Comparison of ENCODE assay signal across 9 cellular contexts in genomic region chr12:54304187-54304810, GRCh38. TPM values are rescaled to one million over a fixed set of nuclear protein-coding genes. Genes with fewer than 3 reads are reported as not detected.
DNase-seq lines count a peak whose midpoint lies in the region; ATAC-seq, FAIRE-seq and TF ChIP-seq lines count a peak whose summit lies in the region.
"Had no signal": no experiment of that assay in that cellular context is flagged by ENCODE, and none has a peak within 500 bp of the region (broad histone marks: within the 10 kb centered on the region; RNA-seq: fewer than 3 reads in every experiment).

No MANE protein-coding gene starts in this region.

- no peaks in the 10 kb centered on the region for H3K36me3 ChIP-seq in astrocyte (ENCODE audit: insufficient read depth, low read length)
- H3K36me3 ChIP-seq in left lung: no peaks in the 10 kb centered on the region

- no peak overlapping the region for H3K9ac ChIP-seq in astrocyte (ENCODE audit: low read length)

- H3K79me2 ChIP-seq in astrocyte (ENCODE audit: insufficient read depth, low read length): no peaks in the 10 kb centered on the region

- H2AFZ ChIP-seq in astrocyte (ENCODE audit: low read depth, low read length): no peak overlapping the region

- no peak overlapping the region for H3K4me3 ChIP-seq in astrocyte (ENCODE audit: insufficient read depth, low read depth, low read length)
- peak overlapping the region in 1 of 2 donors; percentile 19 for H3K4me3 ChIP-seq in left lung

- peak; percentile 83 for ATAC-seq in left lung
- ATAC-seq in GM21528 (IDR thresholded peaks at IDR 0.05; ENCODE audit: low FRiP score, unreplicated experiment): no peak
- no peak for ATAC-seq in activated naive CD4-positive, alpha-beta T cell treated with anti-CD3 and anti-CD28 coated beads, Interleukin-2, amount 50 U/mL, for 72 hours

- H3K4me2 ChIP-seq in astrocyte (ENCODE audit: low read length): no peak overlapping the region

- no peaks in the 10 kb centered on the region for H4K20me1 ChIP-seq in astrocyte (ENCODE audit: insufficient read depth, low read length)

- intact Hi-C loops in left lung (cut with DNase I): no loop called here

- peak; percentile 92 for DNase-seq in AML-193 (lab: John Stamatoyannopoulos, UW)
- peak; percentile 54 for DNase-seq in KG1 (lab: John Stamatoyannopoulos, UW)
- peak; percentile 49 for DNase-seq in astrocyte (ENCODE audit: low read depth)
- DNase-seq in left lung: peak; percentile 93 to 97
- no peak for DNase-seq in activated naive CD4-positive, alpha-beta T cell treated with anti-CD3 and anti-CD28 coated beads, Interleukin-2, amount 50 U/mL, for 72 hours (ENCODE audit: low spot score in 2 of 2)
- DNase-seq in NCI-H526 treated with DMSO at 0.1 percent for 48 hours (lab: John Stamatoyannopoulos, UW): no peak
- DNase-seq in GM19238 (ENCODE audit: insufficient read length, low spot score): no peak

- H3K27ac ChIP-seq in astrocyte (ENCODE audit: low read depth, low read length): no peak overlapping the region
- peak overlapping the region; percentile 45 to 86 for H3K27ac ChIP-seq in left lung

- H3K27me3 ChIP-seq in astrocyte (ENCODE audit: insufficient read depth, low read length) (peaks cover 36% of the 10 kb centered on the region), left lung (peaks cover 0 to 5% of the 10 kb centered on the region in 2 donors)

- TF ChIP-seq CTCF in astrocyte (IDR thresholded peaks at IDR 0.05; ENCODE audit: insufficient read depth, low read depth, low read length) (no peak), left lung (IDR thresholded peaks at IDR 0.05) (peak in 1 of 2 donors; percentile 6)

- no peak overlapping the region for H3K27ac Mint-ChIP-seq in astrocyte (ENCODE audit: unreplicated experiment)
- no peak overlapping the region for H3K27ac Mint-ChIP-seq in activated naive CD4-positive, alpha-beta T cell treated with anti-CD3 and anti-CD28 coated beads, Interleukin-2, amount 50 U/mL, for 72 hours

- no peak for FAIRE-seq in astrocyte (lab: Jason Lieb, UNC)

- no peak overlapping the region for H3K4me3 Mint-ChIP-seq in astrocyte (ENCODE audit: unreplicated experiment)

- peaks cover 14% of the 10 kb centered on the region for H3K4me1 Mint-ChIP-seq in astrocyte (ENCODE audit: low read depth, unreplicated experiment)

- H3K36me3 Mint-ChIP-seq in astrocyte (ENCODE audit: low read depth, unreplicated experiment): no peaks in the 10 kb centered on the region
- H3K36me3 Mint-ChIP-seq in activated naive CD4-positive, alpha-beta T cell treated with anti-CD3 and anti-CD28 coated beads, Interleukin-2, amount 50 U/mL, for 72 hours: no peaks in the 10 kb centered on the region

- H3K27me3 Mint-ChIP-seq in astrocyte (ENCODE audit: low read depth, unreplicated experiment): peaks cover 20% of the 10 kb centered on the region

- H3K4me1 ChIP-seq in astrocyte (ENCODE audit: insufficient read depth, low read length): peaks cover 9% of the 10 kb centered on the region
- H3K4me1 ChIP-seq in left lung: peaks cover 20 to 82% of the 10 kb centered on the region in 2 donors

- H3K9me3 ChIP-seq in astrocyte (ENCODE audit: insufficient read depth, low read depth, low read length) (no peaks in the 10 kb centered on the region), left lung (no peaks in the 10 kb centered on the region)

- no peaks in the 10 kb centered on the region for H3K9me3 Mint-ChIP-seq in astrocyte (ENCODE audit: unreplicated experiment)
- H3K9me3 Mint-ChIP-seq in activated naive CD4-positive, alpha-beta T cell treated with anti-CD3 and anti-CD28 coated beads, Interleukin-2, amount 50 U/mL, for 72 hours: no peaks in the 10 kb centered on the region

RNA-seq across cellular contexts. Expression of gene NFE2, which starts 3.5 kb away (rescaled TPM):
- total RNA-seq in astrocyte: 0.29 and 0.41 TPM in 2 replicates
- total RNA-seq in left lung: 10 to 100 TPM in 1 of 2 donors, 1 to 10 TPM in 1; 2.9 to 21.3 TPM
- total RNA-seq in activated naive CD4-positive, alpha-beta T cell treated with anti-CD3 and anti-CD28 coated beads, Interleukin-2, amount 50 U/mL, for 72 hours: under 1 TPM in 1 of 2 donors, not detected in 1; 0.20 TPM
- total RNA-seq: lung microvascular endothelial cell had no signal

RNA-seq across cellular contexts. Expression of gene COPZ1, which starts 20.6 kb away (rescaled TPM):
- total RNA-seq in astrocyte: 134 and 136 TPM in 2 replicates
- total RNA-seq in left lung: 100 to 1,000 TPM; 157 to 184 TPM
- 100 to 1,000 TPM in 1 of 2 donors, 10 to 100 TPM in 1; 99.1 to 101 TPM for total RNA-seq in activated naive CD4-positive, alpha-beta T cell treated with anti-CD3 and anti-CD28 coated beads, Interleukin-2, amount 50 U/mL, for 72 hours

RNA-seq across cellular contexts. Expression of gene HNRNPA1, which starts 23.8 kb away (rescaled TPM):
- total RNA-seq in astrocyte (484 and 612 TPM in 2 replicates), left lung (100 to 1,000 TPM; 652 to 783 TPM)
- 1,000 to 10,000 TPM; 1,446 to 2,174 TPM for total RNA-seq in activated naive CD4-positive, alpha-beta T cell treated with anti-CD3 and anti-CD28 coated beads, Interleukin-2, amount 50 U/mL, for 72 hours

RNA-seq across cellular contexts. Expression of gene CBX5, which starts 24.4 kb away (rescaled TPM):
- total RNA-seq in astrocyte (99.9 and 111 TPM in 2 replicates), left lung (10 to 100 TPM; 69.8 to 72.2 TPM)
- 100 to 1,000 TPM; 115 to 169 TPM for total RNA-seq in activated naive CD4-positive, alpha-beta T cell treated with anti-CD3 and anti-CD28 coated beads, Interleukin-2, amount 50 U/mL, for 72 hours

RNA-seq across cellular contexts. Expression of gene GPR84, which starts 60.0 kb away (rescaled TPM):
- not detected in 2 replicates for total RNA-seq in astrocyte
- 10 to 100 TPM in 1 of 2 donors, under 1 TPM in 1; 0.99 to 10.3 TPM for total RNA-seq in left lung
- 1 to 10 TPM; 2.0 to 4.1 TPM for total RNA-seq in activated naive CD4-positive, alpha-beta T cell treated with anti-CD3 and anti-CD28 coated beads, Interleukin-2, amount 50 U/mL, for 72 hours

Comparison
In these comparisons a context has a peak if more than half of its experiments do, and no peak if none do; other contexts are left out.
1. DNase-seq: peak in AML-193 (2 of 2), KG1 (single experiment), astrocyte (single experiment) and left lung (2 of 2); none in activated naive CD4-positive, alpha-beta T cell treated with anti-CD3 and anti-CD28 coated beads, Interleukin-2, amount 50 U/mL, for 72 hours (0 of 2), NCI-H526 treated with DMSO at 0.1 percent for 48 hours (single experiment) and GM19238 (single experiment).